ENCODE assay signal across 29 cellular contexts in genomic region chr15:74326759-74327158, GRCh38. TPM values are rescaled to one million over a fixed set of nuclear protein-coding genes. Genes with fewer than 3 reads are reported as not detected.
A peak's percentile ranks its signal among the peaks of the same experiment; 100 is the strongest.
DNase-seq lines count a peak whose midpoint lies in the region; ATAC-seq, FAIRE-seq and TF ChIP-seq lines count a peak whose summit lies in the region.
"Had no signal": no experiment of that assay in that cellular context is flagged by ENCODE, and none has a peak within 500 bp of the region (broad histone marks: within the 10 kb centered on the region; RNA-seq: fewer than 3 reads in every experiment).

No MANE protein-coding gene starts in this region.

- no peak for TF ChIP-seq RAD21 in HepG2 (CRISPR knock-in tag; IDR thresholded peaks at IDR 0.05)

- no peak for TF ChIP-seq POLR2A in HepG2 (IDR thresholded peaks at IDR 0.05; ENCODE audit: insufficient read depth in 1 of 2, low read depth in 2 of 2, low read length in 2 of 2)

- H3K4me1 ChIP-seq in NT2/D1 (ENCODE audit: insufficient read depth, insufficient read length) (peaks cover 22% of the 10 kb centered on the region), HepG2 (ENCODE audit: insufficient read depth, low read length) (no peaks in the 10 kb centered on the region)
- H3K4me1 ChIP-seq: breast epithelium, right atrium auricular region, tibial nerve had no signal

- no peak overlapping the region for H2AFZ ChIP-seq in HepG2 (ENCODE audit: low read length)

- H3K9me3 ChIP-seq in NT2/D1 (ENCODE audit: insufficient read depth, low read length) (no peaks in the 10 kb centered on the region), HepG2 (ENCODE audit: low read length) (no peaks in the 10 kb centered on the region)
- H3K9me3 ChIP-seq: BLaER1 treated with 17β-estradiol and CSF1 and Interleukin-3, amounts not matched to agents 10 nM and 100 nM; breast epithelium; right atrium auricular region; tibial nerve had no signal

- ATAC-seq in HepG2: no peak
- ATAC-seq in stimulated activated effector memory CD8-positive, alpha-beta T cell treated with anti-CD3 and anti-CD28 coated beads, Interleukin-12 subunit alpha, Interleukin-12 subunit beta, amount 100 ng/mL, for 72 hours: no peak
- ATAC-seq in HG03097 (IDR thresholded peaks at IDR 0.05; ENCODE audit: low FRiP score, unreplicated experiment): no peak
- no peak for ATAC-seq in GM21576 (IDR thresholded peaks at IDR 0.05; ENCODE audit: unreplicated experiment)
- ATAC-seq: activated CD8-positive, alpha-beta T cell treated with anti-CD3 and anti-CD28 coated beads, Interleukin-2, amount 10 ng/mL, durations not matched to agents 7 days and 5 days; HCT116; left cardiac atrium had no signal

- in situ Hi-C loops in HepG2 (cut with HindIII; ENCODE audit: extremely low pct_ligation_motif_present, low pct_unique_long_range_greater_than_20kb): no loop called here

- H3K36me3 Mint-ChIP-seq in endothelial cell (ENCODE audit: low read depth, unreplicated experiment): no peaks in the 10 kb centered on the region
- no peaks in the 10 kb centered on the region for H3K36me3 Mint-ChIP-seq in stimulated activated effector memory CD8-positive, alpha-beta T cell treated with anti-CD3 and anti-CD28 coated beads, Interleukin-12 subunit alpha, Interleukin-12 subunit beta, amount 100 ng/mL, for 72 hours
- H3K36me3 Mint-ChIP-seq: IgD-negative memory B cell had no signal

- H3K9ac ChIP-seq in NT2/D1 (ENCODE audit: insufficient read length, low read depth): peak overlapping the region; percentile 15
- H3K9ac ChIP-seq in HepG2 (ENCODE audit: insufficient read depth, low read depth, low read length): no peak overlapping the region
- H3K9ac ChIP-seq: BLaER1 treated with 17β-estradiol and CSF1 and Interleukin-3, amounts not matched to agents 10 nM and 100 nM had no signal

- no peak for TF ChIP-seq CTCF in endothelial cell (IDR thresholded peaks at IDR 0.05; ENCODE audit: unreplicated experiment)
- no peak for TF ChIP-seq CTCF in HepG2 (CRISPR knock-in tag; IDR thresholded peaks at IDR 0.05)

- H3K27ac ChIP-seq in HepG2 (ENCODE audit: extremely low read length, insufficient read depth, low read length): no peak overlapping the region
- H3K27ac ChIP-seq: BLaER1 treated with 17β-estradiol and CSF1 and Interleukin-3, amounts not matched to agents 10 nM and 100 nM; breast epithelium; epithelial cell of prostate; right atrium auricular region; tibial nerve had no signal

- peak overlapping the region; percentile 74 for H3K27ac Mint-ChIP-seq in endothelial cell (ENCODE audit: unreplicated experiment)
- H3K27ac Mint-ChIP-seq in stimulated activated effector memory CD8-positive, alpha-beta T cell treated with anti-CD3 and anti-CD28 coated beads, Interleukin-12 subunit alpha, Interleukin-12 subunit beta, amount 100 ng/mL, for 72 hours: peak overlapping the region; percentile 34
- H3K27ac Mint-ChIP-seq: activated CD8-positive, alpha-beta T cell treated with anti-CD3 and anti-CD28 coated beads, Interleukin-2, amount 10 ng/mL, durations not matched to agents 7 days and 5 days; activated T-helper 2 cell treated with anti-CD3 and anti-CD28 coated beads, Interferon-gamma antibody, Interleukin-2, Interleukin-4, amounts not matched to agents 10 μg/mL and 5 μg/mL and 100 μg/mL, durations not matched to agents 14 hours and 24 hours and 36 hours; IgD-negative memory B cell; T-helper 2 cell treated with Interferon-gamma antibody and Interleukin-4, amounts not matched to agents 5 μg/mL and 100 μg/mL, for 36 hours had no signal

- no peaks in the 10 kb centered on the region for H4K20me1 ChIP-seq in HepG2 (ENCODE audit: insufficient read depth, low read length)
- H4K20me1 ChIP-seq: BLaER1 treated with 17β-estradiol and CSF1 and Interleukin-3, amounts not matched to agents 10 nM and 100 nM had no signal

- H3K9me3 Mint-ChIP-seq in endothelial cell (ENCODE audit: unreplicated experiment): no peaks in the 10 kb centered on the region
- H3K9me3 Mint-ChIP-seq in stimulated activated effector memory CD8-positive, alpha-beta T cell treated with anti-CD3 and anti-CD28 coated beads, Interleukin-12 subunit alpha, Interleukin-12 subunit beta, amount 100 ng/mL, for 72 hours: no peaks in the 10 kb centered on the region
- H3K9me3 Mint-ChIP-seq: activated T-helper 2 cell treated with anti-CD3 and anti-CD28 coated beads, Interferon-gamma antibody, Interleukin-2, Interleukin-4, amounts not matched to agents 10 μg/mL and 5 μg/mL and 100 μg/mL, durations not matched to agents 14 hours and 24 hours and 36 hours; IgD-negative memory B cell; T-helper 2 cell treated with Interferon-gamma antibody and Interleukin-4, amounts not matched to agents 5 μg/mL and 100 μg/mL, for 36 hours had no signal

- intact Hi-C loops in HepG2 (cut with micrococcal nuclease; ENCODE audit: unreplicated experiment): no loop called here

- no peaks in the 10 kb centered on the region for H3K79me2 ChIP-seq in HepG2 (ENCODE audit: insufficient read depth, low read length)

- TF ChIP-seq EP300 in HepG2 (IDR thresholded peaks at IDR 0.05; ENCODE audit: low read depth in 2 of 2, low read length in 2 of 2) (no peak), HepG2 (CRISPR knock-in tag; IDR thresholded peaks at IDR 0.05; ENCODE audit: borderline replicate concordance) (no peak)

- H3K4me3 Mint-ChIP-seq in endothelial cell (ENCODE audit: unreplicated experiment): no peak overlapping the region
- no peak overlapping the region for H3K4me3 Mint-ChIP-seq in stimulated activated effector memory CD8-positive, alpha-beta T cell treated with anti-CD3 and anti-CD28 coated beads, Interleukin-12 subunit alpha, Interleukin-12 subunit beta, amount 100 ng/mL, for 72 hours
- H3K4me3 Mint-ChIP-seq: activated CD8-positive, alpha-beta T cell treated with anti-CD3 and anti-CD28 coated beads, Interleukin-2, amount 10 ng/mL, durations not matched to agents 7 days and 5 days; T-helper 2 cell treated with Interferon-gamma antibody and Interleukin-4, amounts not matched to agents 5 μg/mL and 100 μg/mL, for 36 hours had no signal

- no peaks in the 10 kb centered on the region for H3K36me3 ChIP-seq in NT2/D1 (ENCODE audit: insufficient read depth, insufficient read length, low read length)
- no peaks in the 10 kb centered on the region for H3K36me3 ChIP-seq in HepG2 (replicated peaks in 1 of 2; ENCODE audit: control insufficient read depth in 1 of 2, insufficient read depth in 2 of 2, low read length in 2 of 2)
- H3K36me3 ChIP-seq: BLaER1 treated with 17β-estradiol and CSF1 and Interleukin-3, amounts not matched to agents 10 nM and 100 nM; breast epithelium; right atrium auricular region; tibial nerve had no signal

- H3K27me3 Mint-ChIP-seq in endothelial cell (ENCODE audit: unreplicated experiment): peaks cover 12% of the 10 kb centered on the region
- H3K27me3 Mint-ChIP-seq: IgD-negative memory B cell had no signal

- H3K27me3 ChIP-seq in NT2/D1 (ENCODE audit: insufficient read depth, insufficient read length) (peaks cover 3% of the 10 kb centered on the region), HepG2 (ENCODE audit: control insufficient read depth in 1 of 2, insufficient read depth in 2 of 2, low read length in 2 of 2) (peaks cover 4 to 30% of the 10 kb centered on the region in 2 experiments; a peak in 4 of 5 replicates)
- H3K27me3 ChIP-seq: BLaER1 treated with 17β-estradiol and CSF1 and Interleukin-3, amounts not matched to agents 10 nM and 100 nM; breast epithelium; right atrium auricular region; tibial nerve had no signal

- no TSS peak for BruUV-seq in HepG2 (replicated peaks; lab: Mats Ljungman, UMichigan)

- CTCF ChIA-PET in HepG2 (lab: Yijun Ruan, JAX; ENCODE audit: low intra/inter-chr PET ratio, low total read pairs): no interaction called here

- POLR2A ChIA-PET in HepG2 (lab: Yijun Ruan, JAX): no interaction called here

- H3K4me3 ChIP-seq in NT2/D1 (ENCODE audit: insufficient read length, low read depth): no peak overlapping the region
- H3K4me3 ChIP-seq in HepG2 (replicated peaks in 1 of 3; ENCODE audit: insufficient read depth in 1 of 3, low read depth in 2 of 3, low read length in 3 of 3): no peak overlapping the region
- H3K4me3 ChIP-seq: BLaER1 treated with 17β-estradiol and CSF1 and Interleukin-3, amounts not matched to agents 10 nM and 100 nM; breast epithelium; right atrium auricular region; tibial nerve had no signal

- 17% methylated on average over 1 of the region's 4 CpGs for WGBS in HepG2 (ENCODE audit: low lambda C conversion rate)

- no peak overlapping the region for H3K4me2 ChIP-seq in HepG2 (ENCODE audit: low read depth, low read length)
- H3K4me2 ChIP-seq: BLaER1 treated with 17β-estradiol and CSF1 and Interleukin-3, amounts not matched to agents 10 nM and 100 nM had no signal

- DNase-seq in NT2/D1 (ENCODE audit: low read depth, low spot score): no peak
- DNase-seq in endothelial cell (ENCODE audit: low spot score): peak; percentile 46
- DNase-seq in HepG2 (ENCODE audit: low spot score): no peak
- no peak for DNase-seq in stimulated activated effector memory CD8-positive, alpha-beta T cell treated with anti-CD3 and anti-CD28 coated beads, Interleukin-12 subunit alpha, Interleukin-12 subunit beta, amount 100 ng/mL, for 72 hours (ENCODE audit: low spot score in 2 of 2)
- DNase-seq in stimulated activated CD4-positive, alpha-beta T cell treated with anti-CD3 and anti-CD28 coated beads, Interleukin-2, amount 100 ng/mL, for 48 hours: no peak
- DNase-seq: activated CD8-positive, alpha-beta T cell treated with anti-CD3 and anti-CD28 coated beads, Interleukin-2, amount 10 ng/mL, durations not matched to agents 7 days and 5 days; activated naive CD4-positive, alpha-beta T cell treated with anti-CD3 and anti-CD28 coated beads, Interleukin-2, amount 50 U/mL, for 16 hours; COR-L47; left cardiac atrium; mammary epithelial cell; NCI-H1048; NCI-H2107; NCI-H446; NCI-H774 had no signal

- peaks cover 45% of the 10 kb centered on the region for H3K4me1 Mint-ChIP-seq in endothelial cell (ENCODE audit: unreplicated experiment)
- H3K4me1 Mint-ChIP-seq in stimulated activated effector memory CD8-positive, alpha-beta T cell treated with anti-CD3 and anti-CD28 coated beads, Interleukin-12 subunit alpha, Interleukin-12 subunit beta, amount 100 ng/mL, for 72 hours: peaks cover 17% of the 10 kb centered on the region

- FAIRE-seq in HepG2 (lab: Jason Lieb, UNC): no peak
- FAIRE-seq: frontal cortex, GM12892 had no signal

RNA-seq across cellular contexts. Expression of gene CYP11A1, which starts 40.7 kb away (rescaled TPM):
- 0.82 TPM for total RNA-seq in endothelial cell (ENCODE audit: unreplicated experiment)
- total RNA-seq in HepG2 (2016; rRNA removed; fragmentation: Illumina TruSeq; extraction: Trizol): 0.66 and 0.86 TPM in 2 replicates
- 0.30 and 0.62 TPM in 2 replicates for total RNA-seq in HepG2 (2016; cell fraction: cytosol; rRNA removed; fragmentation: Illumina TruSeq; extraction: Trizol; ENCODE audit: low read depth)
- total RNA-seq in HepG2 (2016; cell fraction: insoluble cytoplasmic fraction; rRNA removed; fragmentation: Illumina TruSeq; extraction: Trizol): 0.43 and 0.71 TPM in 2 replicates
- total RNA-seq in HepG2 (2016; cell fraction: membrane; rRNA removed; fragmentation: Illumina TruSeq; extraction: Trizol): 0.65 and 0.74 TPM in 2 replicates
- total RNA-seq in HepG2 (2016; cell fraction: nucleus; rRNA removed; fragmentation: Illumina TruSeq; extraction: Trizol): 0.40 and 0.66 TPM in 2 replicates
- 0.92 and 1.4 TPM in 2 replicates for polyA plus RNA-seq in HepG2 (2011; rRNA removed)
- 0.98 and 1.0 TPM in 2 replicates for polyA plus RNA-seq in HepG2 (2011; cell fraction: cytosol; rRNA removed)
- polyA plus RNA-seq in HepG2 (2011; cell fraction: nucleus; rRNA removed): 1.5 and 1.8 TPM in 2 replicates
- 0.54 and 0.73 TPM in 2 replicates for polyA plus RNA-seq in HepG2 (2012)
- 0.26 and 0.61 TPM in 2 replicates for polyA plus RNA-seq in HepG2 (2016; cell fraction: cytosol; fragmentation: Illumina TruSeq; extraction: Trizol; ENCODE audit: low read depth)
- 0.66 and 0.83 TPM in 2 replicates for polyA plus RNA-seq in HepG2 (2016; cell fraction: insoluble cytoplasmic fraction; fragmentation: Illumina TruSeq; extraction: Trizol; ENCODE audit: low read depth)
- 0.36 and 0.45 TPM in 2 replicates for polyA plus RNA-seq in HepG2 (2016; cell fraction: membrane; fragmentation: Illumina TruSeq; extraction: Trizol; ENCODE audit: low read depth)
- 0.64 and 0.93 TPM in 2 replicates for polyA plus RNA-seq in HepG2 (2016; cell fraction: nucleus; fragmentation: Illumina TruSeq; extraction: Trizol; ENCODE audit: insufficient read depth, low read depth)
- polyA minus RNA-seq in HepG2 (2011; rRNA and poly(A)+ RNA removed; ENCODE audit: low replicate concordance): 1.6 and 8.2 TPM in 2 replicates
- polyA minus RNA-seq in HepG2 (2011; cell fraction: cytosol; rRNA and poly(A)+ RNA removed): 0.99 TPM in 1 of 2 replicates, not detected in the other
- polyA minus RNA-seq in HepG2 (2011; cell fraction: nucleus; rRNA and poly(A)+ RNA removed): 0.39 and 0.87 TPM in 2 replicates
- total RNA-seq: activated CD8-positive, alpha-beta T cell treated with anti-CD3 and anti-CD28 coated beads, Interleukin-2, amount 10 ng/mL, durations not matched to agents 7 days and 5 days; activated T-helper 2 cell treated with anti-CD3 and anti-CD28 coated beads, Interferon-gamma antibody, Interleukin-2, Interleukin-4, amounts not matched to agents 10 μg/mL and 5 μg/mL and 100 μg/mL, durations not matched to agents 14 hours and 24 hours and 36 hours; frontal cortex; G401 had no signal
- polyA plus RNA-seq: IgD-negative memory B cell, mammary epithelial cell, neural cell had no signal
